ENCODE assay signal across 9 cellular contexts in genomic region chr6:15036690-15037245, GRCh38.
DNase-seq lines count a peak whose midpoint lies in the region; ATAC-seq and TF ChIP-seq lines count a peak whose summit lies in the region.
"Had no signal": no experiment of that assay in that cellular context is flagged by ENCODE, and none has a peak within 500 bp of the region (broad histone marks: within the 10 kb centered on the region; RNA-seq: fewer than 3 reads in every experiment).

No MANE protein-coding gene starts in this region.

- H3K36me3 ChIP-seq in BLaER1 (no peaks in the 10 kb centered on the region), WERI-Rb-1 (no peaks in the 10 kb centered on the region)

- intact Hi-C loops in lower leg skin (cut with DNase I; ENCODE audit: low total_unique reads) = no loop called here

- H3K9me3 ChIP-seq in BLaER1 (no peaks in the 10 kb centered on the region), WERI-Rb-1 (ENCODE audit: severe bottlenecking) (no peaks in the 10 kb centered on the region)

- H3K9ac ChIP-seq in BLaER1 = no peak overlapping the region; the same call in 1 of the 2 replicates

- H3K4me2 ChIP-seq in BLaER1 = peak overlapping the region; percentile 18; the same call in 1 of the 2 replicates

- no peaks in the 10 kb centered on the region for H3K27me3 ChIP-seq in BLaER1
- H3K27me3 ChIP-seq in WERI-Rb-1 (ENCODE audit: insufficient read depth, low read depth, severe bottlenecking) = no peaks in the 10 kb centered on the region

- 38 to 49% methylated on average over 10 of the region's 10 CpGs for WGBS in lower leg skin, 2 donors

- TF ChIP-seq POLR2A in lower leg skin (IDR thresholded peaks at IDR 0.05) = no peak

- ATAC-seq in GM18909 (IDR thresholded peaks at IDR 0.05; ENCODE audit: poor library complexity, unreplicated experiment) (no peak), HG03442 (IDR thresholded peaks at IDR 0.05; ENCODE audit: unreplicated experiment) (no peak), GM19324 (IDR thresholded peaks at IDR 0.05; ENCODE audit: low FRiP score, unreplicated experiment) (no peak)
- ATAC-seq: activated CD8-positive, alpha-beta memory T cell treated with anti-CD3 and anti-CD28 coated beads, Interleukin-2, amount 10 ng/mL, durations not matched to agents 7 days and 5 days had no signal

- peak; percentile 15 for DNase-seq in M059J (ENCODE audit: low read depth)
- DNase-seq in WERI-Rb-1 = peak; percentile 94
- peak; percentile 22 to 86 for DNase-seq in lower leg skin (ENCODE audit: low spot score in 2 of 2)
- DNase-seq in foreskin fibroblast = no peak
- DNase-seq: activated CD8-positive, alpha-beta memory T cell treated with anti-CD3 and anti-CD28 coated beads, Interleukin-2, amount 10 ng/mL, durations not matched to agents 7 days and 5 days had no signal

- H3K4me3 ChIP-seq in BLaER1 (no peak overlapping the region), WERI-Rb-1 (ENCODE audit: low read depth, low read length) (no peak overlapping the region), lower leg skin (ENCODE audit: low read depth, poor library complexity, severe bottlenecking) (no peak overlapping the region), foreskin fibroblast (ENCODE audit: low read depth in 1 of 2, low read length in 2 of 2) (no peak overlapping the region)

- H4K20me1 ChIP-seq in BLaER1 = no peaks in the 10 kb centered on the region

- no peak overlapping the region; the same call in 1 of the 2 replicates for H3K27ac ChIP-seq in BLaER1
- H3K27ac ChIP-seq in WERI-Rb-1 = peak overlapping the region; percentile 19

- TF ChIP-seq CTCF in WERI-Rb-1 (IDR thresholded peaks at IDR 0.05; ENCODE audit: low read depth, low read length) (no peak), lower leg skin (IDR thresholded peaks at IDR 0.05) (no peak), foreskin fibroblast (IDR thresholded peaks at IDR 0.05; ENCODE audit: low read depth, low read length) (no peak)

- peaks cover 11% of the 10 kb centered on the region for H3K4me1 ChIP-seq in BLaER1

Comparison
In these comparisons a context has a peak if more than half of its experiments do, and no peak if none do; other contexts are left out.
1. DNase-seq: peak in M059J (single experiment), WERI-Rb-1 (single experiment) and lower leg skin (2 of 2); none in foreskin fibroblast (0 of 2).